19 cellular contexts compared by ENCODE assay signal in genomic region chr9:92384373-92384772, GRCh38. TPM values are rescaled to one million over a fixed set of nuclear protein-coding genes. Genes with fewer than 3 reads are reported as not detected.
DNase-seq lines count a peak whose midpoint lies in the region; ATAC-seq and TF ChIP-seq lines count a peak whose summit lies in the region.
"Had no signal": no experiment of that assay in that cellular context is flagged by ENCODE, and none has a peak within 500 bp of the region (broad histone marks: within the 10 kb centered on the region; RNA-seq: fewer than 3 reads in every experiment).

No MANE protein-coding gene starts in this region.

- H4K20me1 ChIP-seq in GM23248 (ENCODE audit: insufficient read depth) = no peaks in the 10 kb centered on the region
- no peaks in the 10 kb centered on the region for H4K20me1 ChIP-seq in fibroblast of lung (ENCODE audit: control insufficient read depth, extremely low read depth, insufficient read depth, low read length)

- H3K4me3 ChIP-seq in GM23248 = no peak overlapping the region
- H3K4me3 ChIP-seq in fibroblast of lung (replicated peaks in 1 of 4; ENCODE audit: control extremely low read depth in 1 of 4, insufficient read depth in 1 of 4, low read depth in 3 of 4, low read length in 4 of 4) = no peak overlapping the region
- no peak overlapping the region for H3K4me3 ChIP-seq in skeletal muscle satellite cell (ENCODE audit: low read length)
- H3K4me3 ChIP-seq: HAP-1, pancreas, stomach had no signal

- H3K4me1 ChIP-seq in GM23248 (ENCODE audit: insufficient read depth) = peaks cover 38% of the 10 kb centered on the region
- H3K4me1 ChIP-seq in fibroblast of lung (ENCODE audit: control insufficient read depth, extremely low read depth, insufficient read depth, low read length) = no peaks in the 10 kb centered on the region
- H3K4me1 ChIP-seq in skeletal muscle satellite cell (ENCODE audit: control insufficient read depth, insufficient read depth, low read length) = peaks cover 22% of the 10 kb centered on the region
- H3K4me1 ChIP-seq: pancreas, stomach had no signal

- H3K9ac ChIP-seq in GM23248 (no peak overlapping the region), fibroblast of lung (ENCODE audit: insufficient read depth, low read length) (no peak overlapping the region), skeletal muscle satellite cell (ENCODE audit: low read depth, low read length) (no peak overlapping the region)

- H3K36me3 Mint-ChIP-seq in activated naive CD4-positive, alpha-beta T cell treated with anti-CD3 and anti-CD28 coated beads, Interleukin-2, amount 10 ng/mL, durations not matched to agents 7 days and 5 days = peaks cover 3% of the 10 kb centered on the region

- peaks cover 4% of the 10 kb centered on the region for H3K4me1 Mint-ChIP-seq in activated naive CD4-positive, alpha-beta T cell treated with anti-CD3 and anti-CD28 coated beads, Interleukin-2, amount 10 ng/mL, durations not matched to agents 7 days and 5 days

- H3K9me3 Mint-ChIP-seq in activated naive CD4-positive, alpha-beta T cell treated with anti-CD3 and anti-CD28 coated beads, Interleukin-2, amount 10 ng/mL, durations not matched to agents 7 days and 5 days = no peaks in the 10 kb centered on the region
- H3K9me3 Mint-ChIP-seq: activated naive CD8-positive, alpha-beta T cell treated with anti-CD3 and anti-CD28 coated beads for 36 hours had no signal

- WGBS in GM23248 (ENCODE audit: low coverage in 1 of 2, low lambda C conversion rate in 2 of 2, missing lambda C conversion rate in 2 of 2), 2 experiments = 74 to 85% methylated on average over 1 of the region's 1 CpG

- H3K27me3 Mint-ChIP-seq in activated naive CD4-positive, alpha-beta T cell treated with anti-CD3 and anti-CD28 coated beads, Interleukin-2, amount 10 ng/mL, durations not matched to agents 7 days and 5 days = no peaks in the 10 kb centered on the region
- H3K27me3 Mint-ChIP-seq: activated naive CD8-positive, alpha-beta T cell treated with anti-CD3 and anti-CD28 coated beads for 36 hours had no signal

- CTCF ChIA-PET in activated naive CD4-positive, alpha-beta T cell treated with anti-CD3 and anti-CD28 coated beads, Interleukin-2, amount 10 ng/mL, durations not matched to agents 7 days and 5 days (lab: Charles Lee) = no interaction called here

- H3K27ac ChIP-seq in GM23248 (peak overlapping the region; percentile 17), fibroblast of lung (ENCODE audit: insufficient read depth, low read length) (no peak overlapping the region)
- H3K27ac ChIP-seq: pancreas had no signal

- no peaks in the 10 kb centered on the region for H3K36me3 ChIP-seq in GM23248 (ENCODE audit: low read depth)
- H3K36me3 ChIP-seq in fibroblast of lung (ENCODE audit: control insufficient read depth, insufficient read depth, low read length) = no peaks in the 10 kb centered on the region
- H3K36me3 ChIP-seq in skeletal muscle satellite cell (ENCODE audit: insufficient read depth, low read length) = no peaks in the 10 kb centered on the region
- H3K36me3 ChIP-seq: HAP-1, pancreas, stomach had no signal

- DNase-seq in GM23248 (peak; percentile 63), fibroblast of lung (ENCODE audit: low read depth in 2 of 2) (peak; percentile 40 to 77), HuH-7.5 (ENCODE audit: low spot score) (no peak)
- no peak for DNase-seq in activated naive CD4-positive, alpha-beta T cell treated with anti-CD3 and anti-CD28 coated beads, Interleukin-2, amount 10 ng/mL, durations not matched to agents 7 days and 5 days
- DNase-seq: activated CD4-positive, alpha-beta T cell treated with anti-CD3 and anti-CD28 coated beads for 4 hours; activated naive CD8-positive, alpha-beta T cell treated with anti-CD3 and anti-CD28 coated beads for 36 hours; midbrain; NCI-H2029 treated with DMSO at 0.1 percent for 48 hours; pancreas; SHP77; stomach had no signal

- ATAC-seq in SK-N-SH treated with all-trans-retinoic acid at 6 μM for 48 hours (peak; percentile 69), HG03521 (IDR thresholded peaks at IDR 0.05; ENCODE audit: unreplicated experiment) (no peak), GM21576 (IDR thresholded peaks at IDR 0.05; ENCODE audit: unreplicated experiment) (no peak)
- ATAC-seq: pancreas had no signal

- H3K79me2 ChIP-seq in GM23248 (ENCODE audit: insufficient read depth) = no peaks in the 10 kb centered on the region
- no peaks in the 10 kb centered on the region for H3K79me2 ChIP-seq in fibroblast of lung (ENCODE audit: control insufficient read depth, insufficient read depth, low read length)

- H3K9me3 ChIP-seq in GM23248 (ENCODE audit: low read depth) (no peaks in the 10 kb centered on the region), fibroblast of lung (ENCODE audit: control insufficient read depth, insufficient read depth, low read depth, low read length) (no peaks in the 10 kb centered on the region), skeletal muscle satellite cell (replicated peaks; ENCODE audit: low read length) (no peaks in the 10 kb centered on the region)
- H3K9me3 ChIP-seq: HAP-1, pancreas, stomach had no signal

- no peaks in the 10 kb centered on the region for H3K9me2 ChIP-seq in GM23248 (ENCODE audit: insufficient read depth)

- H2AFZ ChIP-seq in GM23248 (0 out of 2 replicates have a peak overlapping the region, but pooled peaks have one; percentile 3), fibroblast of lung (ENCODE audit: low read length) (no peak overlapping the region)

- H3K27me3 ChIP-seq in GM23248 (replicated peaks; ENCODE audit: insufficient read depth) (no peaks in the 10 kb centered on the region), fibroblast of lung (ENCODE audit: control insufficient read depth, insufficient read depth, low read length) (no peaks in the 10 kb centered on the region), skeletal muscle satellite cell (ENCODE audit: control insufficient read depth, insufficient read depth, low read length) (no peaks in the 10 kb centered on the region)
- H3K27me3 ChIP-seq: pancreas, stomach had no signal

- in situ Hi-C loops in GM23248 (cut with MboI) = no loop called here

- H3K4me2 ChIP-seq in GM23248 (ENCODE audit: unreplicated experiment) (peak overlapping the region; percentile 21), fibroblast of lung (ENCODE audit: extremely low read depth, insufficient read depth, low read length) (peak overlapping the region; percentile 54), skeletal muscle satellite cell (ENCODE audit: low read length) (peak overlapping the region; percentile 45)

- H3K27ac Mint-ChIP-seq in activated naive CD4-positive, alpha-beta T cell treated with anti-CD3 and anti-CD28 coated beads, Interleukin-2, amount 10 ng/mL, durations not matched to agents 7 days and 5 days = no peak overlapping the region
- H3K27ac Mint-ChIP-seq: activated naive CD8-positive, alpha-beta T cell treated with anti-CD3 and anti-CD28 coated beads for 36 hours had no signal

- TF ChIP-seq CTCF in fibroblast of lung (conservative IDR thresholded peaks at IDR 0.05 in 1 of 2, IDR thresholded peaks at IDR 0.05 in 1 of 2; ENCODE audit: low read depth in 1 of 2, low read length in 2 of 2) = no peak

- H3F3A ChIP-seq in GM23248 (ENCODE audit: insufficient read depth) = peaks cover 21% of the 10 kb centered on the region

- no peak overlapping the region for H3K4me3 Mint-ChIP-seq in activated naive CD4-positive, alpha-beta T cell treated with anti-CD3 and anti-CD28 coated beads, Interleukin-2, amount 10 ng/mL, durations not matched to agents 7 days and 5 days
- H3K4me3 Mint-ChIP-seq: activated naive CD8-positive, alpha-beta T cell treated with anti-CD3 and anti-CD28 coated beads for 36 hours had no signal

RNA-seq across cellular contexts. Expression of gene OGN, which starts 20.0 kb away (rescaled TPM):
- total RNA-seq in GM23248 (2014; rRNA removed; shearing (Covaris generic)) = 0.11 TPM in 1 of 2 replicates, not detected in the other
- polyA plus RNA-seq in GM23248 (2016; fragmentation: Nextera tagmentation; extraction: Ambion mirVana) (0.16 and 0.23 TPM in 2 replicates), fibroblast of lung (1.2 and 4.4 TPM in 2 replicates)
- 1.3 and 6.2 TPM in 2 replicates for total RNA-seq in fibroblast of lung
- 0.69 and 3.9 TPM in 2 replicates for polyA plus RNA-seq in fibroblast of lung (2012)
- 0.37 TPM in 1 of 2 replicates, not detected in the other for polyA minus RNA-seq in fibroblast of lung (ENCODE audit: low replicate concordance)
- 0.51 and 2.4 TPM in 2 replicates for total RNA-seq in skeletal muscle satellite cell (2012; rRNA removed)
- total RNA-seq: activated naive CD8-positive, alpha-beta T cell treated with anti-CD3 and anti-CD28 coated beads for 36 hours; fibroblast of villous mesenchyme; T-helper 2 cell treated with Interferon-gamma antibody and Interleukin-4, amounts not matched to agents 100 ng/mL and 5 ng/mL, for 36 hours had no signal
- polyA plus RNA-seq: BJ had no signal

RNA-seq across cellular contexts. Expression of gene OMD, which starts 39.9 kb away (rescaled TPM):
- 0.11 TPM in 1 of 2 replicates, not detected in the other for total RNA-seq in GM23248 (2014; rRNA removed; shearing (Covaris generic))
- 0.13 and 0.14 TPM in 2 replicates for polyA plus RNA-seq in GM23248 (2016; fragmentation: Nextera tagmentation; extraction: Ambion mirVana)
- under 0.01 and 0.17 TPM in 2 replicates for total RNA-seq in fibroblast of lung
- 0.07 TPM in 2 replicates for polyA plus RNA-seq in fibroblast of lung
- polyA plus RNA-seq in fibroblast of lung (2012) = 0.08 TPM in 1 of 2 replicates, not detected in the other
- polyA minus RNA-seq in fibroblast of lung (ENCODE audit: low replicate concordance) = not detected in 2 replicates
- under 0.01 TPM in 1 of 2 replicates, not detected in the other for total RNA-seq in skeletal muscle satellite cell (2012; rRNA removed)
- total RNA-seq: activated naive CD8-positive, alpha-beta T cell treated with anti-CD3 and anti-CD28 coated beads for 36 hours; fibroblast of villous mesenchyme; T-helper 2 cell treated with Interferon-gamma antibody and Interleukin-4, amounts not matched to agents 100 ng/mL and 5 ng/mL, for 36 hours had no signal

RNA-seq across cellular contexts. Expression of gene CENPP, which starts 58.6 kb away (rescaled TPM):
- 0.38 and 2.5 TPM in 2 replicates for total RNA-seq in GM23248 (2014; rRNA removed; shearing (Covaris generic))
- polyA plus RNA-seq in GM23248 (2016; fragmentation: Nextera tagmentation; extraction: Ambion mirVana) = 7.2 and 7.4 TPM in 2 replicates
- 1.0 and 1.7 TPM in 2 replicates for total RNA-seq in fibroblast of lung
- polyA plus RNA-seq in fibroblast of lung = 2.4 and 6.9 TPM in 2 replicates
- polyA plus RNA-seq in fibroblast of lung (2012) = 1.6 and 5.5 TPM in 2 replicates
- 1.6 and 2.7 TPM in 2 replicates for polyA minus RNA-seq in fibroblast of lung (ENCODE audit: low replicate concordance)
- total RNA-seq in skeletal muscle satellite cell (2012; rRNA removed) = 4.2 and 6.1 TPM in 2 replicates

RNA-seq across cellular contexts. Expression of gene NOL8, which starts 59.2 kb away (rescaled TPM):
- 10.4 and 15.3 TPM in 2 replicates for total RNA-seq in GM23248 (2014; rRNA removed; shearing (Covaris generic))
- polyA plus RNA-seq in GM23248 (2016; fragmentation: Nextera tagmentation; extraction: Ambion mirVana) (27.0 and 30.3 TPM in 2 replicates), fibroblast of lung (20.0 and 20.5 TPM in 2 replicates)
- 27.2 and 28.6 TPM in 2 replicates for total RNA-seq in fibroblast of lung
- 16.1 and 17.0 TPM in 2 replicates for polyA plus RNA-seq in fibroblast of lung (2012)
- 2.4 and 3.5 TPM in 2 replicates for polyA minus RNA-seq in fibroblast of lung (ENCODE audit: low replicate concordance)
- 21.8 and 29.2 TPM in 2 replicates for total RNA-seq in skeletal muscle satellite cell (2012; rRNA removed)

Comparison
In these comparisons a context has a peak if more than half of its experiments do, and no peak if none do; other contexts are left out.
1. DNase-seq: peak in GM23248 (single experiment) and fibroblast of lung (2 of 2); none in HuH-7.5 (single experiment) and activated naive CD4-positive, alpha-beta T cell treated with anti-CD3 and anti-CD28 coated beads, Interleukin-2, amount 10 ng/mL, durations not matched to agents 7 days and 5 days (single experiment).
2. Peak in every context shown above with its lines, with median percentiles within 50 percentile points of each other: H3K4me2 ChIP-seq.